ENCODE assay signal across 9 cellular contexts in genomic region chr12:112107306-112107705, GRCh38. TPM values are rescaled to one million over a fixed set of nuclear protein-coding genes. Genes with fewer than 3 reads are reported as not detected.
DNase-seq lines count a peak whose midpoint lies in the region; ATAC-seq and TF ChIP-seq lines count a peak whose summit lies in the region.
"Had no signal": no experiment of that assay in that cellular context is flagged by ENCODE, and none has a peak within 500 bp of the region (broad histone marks: within the 10 kb centered on the region; RNA-seq: fewer than 3 reads in every experiment).

No MANE protein-coding gene starts in this region.

- TF ChIP-seq POLR2A in stomach (IDR thresholded peaks at IDR 0.05), result no peak

- peaks cover 32% of the 10 kb centered on the region for H3K36me3 Mint-ChIP-seq in activated CD8-positive, alpha-beta T cell treated with anti-CD3 and anti-CD28 coated beads for 36 hours (ENCODE audit: low read depth)

- no peaks in the 10 kb centered on the region for H3K9me3 Mint-ChIP-seq in activated CD8-positive, alpha-beta T cell treated with anti-CD3 and anti-CD28 coated beads for 36 hours

- TF ChIP-seq EP300 in stomach (IDR thresholded peaks at IDR 0.05), result no peak

- intact Hi-C loops in activated CD8-positive, alpha-beta T cell treated with anti-CD3 and anti-CD28 coated beads for 36 hours (cut with micrococcal nuclease), result no loop called here
- intact Hi-C loops in stomach (cut with DNase I; ENCODE audit: low total_unique reads), result no loop called here

- WGBS in iPS DF 6.9 (ENCODE audit: insufficient coverage, insufficient read length), result no CpG with 5 or more reads among the region's 4 CpGs
- WGBS in stomach, 5 donors, result 41 to 50% (median 48%) methylated on average over 4 of the region's 4 CpGs

- peaks cover 47% of the 10 kb centered on the region for H3K4me1 Mint-ChIP-seq in activated CD8-positive, alpha-beta T cell treated with anti-CD3 and anti-CD28 coated beads for 36 hours (ENCODE audit: low read depth)

- H3K27ac Mint-ChIP-seq in activated CD8-positive, alpha-beta T cell treated with anti-CD3 and anti-CD28 coated beads for 36 hours, result peak overlapping the region; percentile 96

- H3K27me3 ChIP-seq in iPS DF 6.9 (ENCODE audit: control insufficient read depth, insufficient read depth, low read length), result no peaks in the 10 kb centered on the region
- H3K27me3 ChIP-seq in stomach, result no peaks in the 10 kb centered on the region

- ATAC-seq in activated CD4-positive, CD25-positive, alpha-beta regulatory T cell treated with anti-CD3 and anti-CD28 coated beads, Interleukin-2, amount 50 U/mL, for 24 hours, result peak; percentile 36 to 50
- no peak for ATAC-seq in activated CD8-positive, alpha-beta T cell treated with anti-CD3 and anti-CD28 coated beads for 36 hours
- no peak for ATAC-seq in GM18520 (IDR thresholded peaks at IDR 0.05; ENCODE audit: unreplicated experiment)
- ATAC-seq in GM18909 (IDR thresholded peaks at IDR 0.05; ENCODE audit: poor library complexity, unreplicated experiment), result no peak
- ATAC-seq in GM18867 (IDR thresholded peaks at IDR 0.05; ENCODE audit: unreplicated experiment), result no peak

- H3K36me3 ChIP-seq in iPS DF 6.9 (ENCODE audit: control insufficient read depth, insufficient read depth, low read length) (no peaks in the 10 kb centered on the region), stomach (no peaks in the 10 kb centered on the region)

- CTCF ChIA-PET in activated CD8-positive, alpha-beta T cell treated with anti-CD3 and anti-CD28 coated beads for 36 hours (lab: Charles Lee), result interaction anchor here (0.7 to 2.7 kb wide), 5 partner anchors 10 to 81 kb away, joined by 3 to 15 read pairs (median 5); partner anchors contain the start of gene TRAFD1

- TF ChIP-seq CTCF in activated CD8-positive, alpha-beta T cell treated with anti-CD3 and anti-CD28 coated beads for 36 hours (IDR thresholded peaks at IDR 0.05), result no peak
- TF ChIP-seq CTCF in stomach (IDR thresholded peaks at IDR 0.05), result no peak

- H3K4me3 ChIP-seq in iPS DF 6.9 (ENCODE audit: low read length) (peak overlapping the region; percentile 85; the same call in 1 of the 2 replicates), stomach (peak overlapping the region; percentile 69 to 98 (median 90))

- H3K9me3 ChIP-seq in iPS DF 6.9 (ENCODE audit: control insufficient read depth, insufficient read depth, low read length) (no peaks in the 10 kb centered on the region), stomach (no peaks in the 10 kb centered on the region)

- H3K27me3 Mint-ChIP-seq in activated CD8-positive, alpha-beta T cell treated with anti-CD3 and anti-CD28 coated beads for 36 hours, result no peaks in the 10 kb centered on the region

- POLR2A ChIA-PET in activated CD8-positive, alpha-beta T cell treated with anti-CD3 and anti-CD28 coated beads for 36 hours (lab: Charles Lee), result interaction anchor here (0.7 to 6.0 kb wide), 15 partner anchors 9 to 321 kb away, joined by 3 to 117 read pairs (median 5); partner anchors contain the start of genes ERP29, TMEM116 and TRAFD1

- H3K4me1 ChIP-seq in iPS DF 6.9 (ENCODE audit: control insufficient read depth, insufficient read depth, low read length), result 0 out of 2 replicates have a peak, but pooled peaks cover 1% of the 10 kb centered on the region
- peaks cover 25 to 81% (median 45%) of the 10 kb centered on the region in 4 donors for H3K4me1 ChIP-seq in stomach

- no peak for DNase-seq in activated CD4-positive, CD25-positive, alpha-beta regulatory T cell (lab: John Stamatoyannopoulos, UW)
- DNase-seq in activated CD8-positive, alpha-beta T cell treated with anti-CD3 and anti-CD28 coated beads for 36 hours, result no peak
- no peak for DNase-seq in iPS DF 6.9 (ENCODE audit: low read depth, low spot score)
- DNase-seq in stomach, result no peak
- DNase-seq: activated CD4-positive, alpha-beta T cell treated with anti-CD3 and anti-CD28 coated beads, Interleukin-2, amount 50 U/mL, for 1 hour had no signal

- peak overlapping the region; percentile 91 for H3K4me3 Mint-ChIP-seq in activated CD8-positive, alpha-beta T cell treated with anti-CD3 and anti-CD28 coated beads for 36 hours

- H3K27ac ChIP-seq in iPS DF 6.9 (ENCODE audit: low read length) (no peak overlapping the region), stomach (peak overlapping the region in 4 of 5 donors; percentile 94 to 98 (median 96))

RNA-seq across cellular contexts. Expression of gene NAA25, which starts 1.3 kb away (rescaled TPM):
- total RNA-seq in activated CD8-positive, alpha-beta T cell treated with anti-CD3 and anti-CD28 coated beads for 36 hours, result 10 to 100 TPM; 46.0 to 48.3 TPM
- 10 to 100 TPM; 11.1 to 72.6 (median 57.6) TPM for total RNA-seq in stomach
- 1 to 10 TPM; 2.3 to 5.4 (median 3.2) TPM for polyA plus RNA-seq in stomach

RNA-seq across cellular contexts. Expression of gene TRAFD1, which starts 18.1 kb away (rescaled TPM):
- 10 to 100 TPM; 34.6 to 35.8 TPM for total RNA-seq in activated CD8-positive, alpha-beta T cell treated with anti-CD3 and anti-CD28 coated beads for 36 hours
- 10 to 100 TPM; 11.3 to 49.0 (median 27.7) TPM for total RNA-seq in stomach
- polyA plus RNA-seq in stomach, result 10 to 100 TPM; 13.9 to 22.5 (median 16.1) TPM

Comparison
In these comparisons a context has a peak if more than half of its experiments do, and no peak if none do; other contexts are left out.
1. ATAC-seq: peak in activated CD4-positive, CD25-positive, alpha-beta regulatory T cell treated with anti-CD3 and anti-CD28 coated beads, Interleukin-2, amount 50 U/mL, for 24 hours (2 of 2); none in activated CD8-positive, alpha-beta T cell treated with anti-CD3 and anti-CD28 coated beads for 36 hours (single experiment), GM18520 (single experiment), GM18909 (single experiment) and GM18867 (single experiment).